ENCODE assay signal across 22 cellular contexts in genomic region chr3:117128876-117129275, GRCh38.
"Had no signal": no experiment of that assay in that cellular context is flagged by ENCODE, and none has a peak within 500 bp of the region (broad histone marks: within the 10 kb centered on the region; RNA-seq: fewer than 3 reads in every experiment).

No MANE protein-coding gene starts in this region.

- H3K27me3 ChIP-seq: esophagus squamous epithelium, heart right ventricle, left lung, ovary, right lobe of liver, stomach, tibial artery had no signal

- H3K4me1 Mint-ChIP-seq: naive thymus-derived CD8-positive, alpha-beta T cell; stimulated activated effector memory CD8-positive, alpha-beta T cell treated with anti-CD3 and anti-CD28 coated beads, Interleukin-12 subunit alpha, Interleukin-12 subunit beta, amount 100 ng/mL, for 72 hours had no signal

- H3K9me3 Mint-ChIP-seq: mesothelial cell of epicardium, type B pancreatic cell had no signal

- H3K4me1 ChIP-seq: esophagus squamous epithelium, heart right ventricle, left lung, tibial artery had no signal

- H3K4me3 Mint-ChIP-seq: effector memory CD8-positive, alpha-beta T cell; mesothelial cell of epicardium; naive thymus-derived CD8-positive, alpha-beta T cell; stimulated activated effector memory CD8-positive, alpha-beta T cell treated with anti-CD3 and anti-CD28 coated beads, Interleukin-12 subunit alpha, Interleukin-12 subunit beta, amount 100 ng/mL, for 72 hours; type B pancreatic cell had no signal

- H3K36me3 Mint-ChIP-seq: mesothelial cell of epicardium; naive thymus-derived CD8-positive, alpha-beta T cell; stimulated activated effector memory CD8-positive, alpha-beta T cell treated with anti-CD3 and anti-CD28 coated beads, Interleukin-12 subunit alpha, Interleukin-12 subunit beta, amount 100 ng/mL, for 72 hours; type B pancreatic cell had no signal

- H3K36me3 ChIP-seq: esophagus squamous epithelium, heart right ventricle, left lung, ovary, right lobe of liver, stomach, tibial artery had no signal

- H3K27ac Mint-ChIP-seq: effector memory CD8-positive, alpha-beta T cell; naive thymus-derived CD8-positive, alpha-beta T cell; stimulated activated effector memory CD8-positive, alpha-beta T cell treated with anti-CD3 and anti-CD28 coated beads, Interleukin-12 subunit alpha, Interleukin-12 subunit beta, amount 100 ng/mL, for 72 hours; type B pancreatic cell had no signal

- H3K27me3 Mint-ChIP-seq: effector memory CD8-positive, alpha-beta T cell; type B pancreatic cell had no signal

- H3K27ac ChIP-seq: esophagus squamous epithelium, heart right ventricle, left lung, ovary, right lobe of liver, stomach, tibial artery had no signal

- H3K4me3 ChIP-seq: esophagus squamous epithelium, heart right ventricle, left lung, ovary, right lobe of liver, stomach, tibial artery had no signal

- DNase-seq: cerebellar nuclear complex; cortex of kidney; effector memory CD8-positive, alpha-beta T cell; erythroblast; esophagus squamous epithelium; foreskin melanocyte; glutamatergic neuron; heart right ventricle; left lung; mesenchymal stem cell; naive thymus-derived CD8-positive, alpha-beta T cell; occipital lobe; ovary; right lobe of liver; stimulated activated CD4-positive, alpha-beta T cell treated with anti-CD3 and anti-CD28 coated beads, Interleukin-2, amount 100 ng/mL, for 24 hours; stimulated activated CD4-positive, alpha-beta T cell treated with anti-CD3 and anti-CD28 coated beads, Interleukin-4, amount 100 ng/mL, for 24 hours; stimulated activated naive CD4-positive, alpha-beta T cell treated with Interleukin-2 at 50 U/mL for 16 hours; stomach; tibial artery had no signal

- H3K9me3 ChIP-seq: esophagus squamous epithelium, heart right ventricle, left lung, ovary, right lobe of liver, stomach, tibial artery had no signal

- ATAC-seq: effector memory CD8-positive, alpha-beta T cell; heart right ventricle; left lung; naive thymus-derived CD8-positive, alpha-beta T cell; right lobe of liver; stimulated activated effector memory CD8-positive, alpha-beta T cell treated with anti-CD3 and anti-CD28 coated beads, Interleukin-12 subunit alpha, Interleukin-12 subunit beta, amount 100 ng/mL, for 72 hours had no signal
